In genomic region chr16:30934827-30935557, GRCh38 we compare ENCODE assay signal across 8 cellular contexts. TPM values are rescaled to one million over a fixed set of nuclear protein-coding genes. Genes with fewer than 3 reads are reported as not detected.
DNase-seq lines count a peak whose midpoint lies in the region; ATAC-seq, FAIRE-seq and TF ChIP-seq lines count a peak whose summit lies in the region.

No MANE protein-coding gene starts in this region.

- H3K4me1 Mint-ChIP-seq in CD4-positive, alpha-beta memory T cell: peaks cover 11 to 21% (median 16%) of the 10 kb centered on the region in 4 donors
- no peaks in the 10 kb centered on the region for H3K4me1 Mint-ChIP-seq in nephron

- no peaks in the 10 kb centered on the region for H3K27me3 ChIP-seq in CD4-positive, alpha-beta memory T cell (ENCODE audit: insufficient read depth, low read length)
- H3K27me3 ChIP-seq in H1 (replicated peaks in 1 of 4; ENCODE audit: control insufficient read depth in 3 of 4, extremely low read depth in 1 of 4, insufficient read depth in 3 of 4, low read length in 3 of 4): no peaks in the 10 kb centered on the region

- no peak overlapping the region for H2BK15ac ChIP-seq in H1 (ENCODE audit: low read length)

- WGBS in H1 (ENCODE audit: extremely low coverage in 1 of 2, insufficient coverage in 1 of 2, insufficient read length in 1 of 2, insufficient replicate concordance in 2 of 2, low coverage in 1 of 2, low lambda C conversion rate in 2 of 2, missing lambda C conversion rate in 1 of 2), 2 experiments: 71% methylated on average over 12 of the region's 12 CpGs; no CpG with 5 or more reads in 1 of the 2 experiments

- no peak overlapping the region for H3K56ac ChIP-seq in H1 (replicated peaks; ENCODE audit: insufficient read length, low read depth, low read length)

- TF ChIP-seq RAD21 in H1 (IDR thresholded peaks at IDR 0.05 in 1 of 2, conservative IDR thresholded peaks at IDR 0.05 in 1 of 2; ENCODE audit: low read depth in 2 of 2, low read length in 2 of 2): peak; percentile 57 to 68

- H2BK20ac ChIP-seq in H1 (ENCODE audit: low read length): no peak overlapping the region; the same call in 1 of the 2 replicates

- no peak for ATAC-seq in GM19397 (IDR thresholded peaks at IDR 0.05; ENCODE audit: unreplicated experiment)

- H2BK12ac ChIP-seq in H1 (ENCODE audit: low read depth, low read length): no peak overlapping the region

- H3K4me3 ChIP-seq in CD4-positive, alpha-beta memory T cell (ENCODE audit: low read length in 2 of 2): no peak overlapping the region
- H3K4me3 ChIP-seq in H1 (ENCODE audit: extremely low read depth in 1 of 4, insufficient read depth in 2 of 4, low read depth in 3 of 4, low read length in 4 of 4): no peak overlapping the region

- H3K9me3 Mint-ChIP-seq in CD4-positive, alpha-beta memory T cell: peaks cover 0 to 1% (median 0%) of the 10 kb centered on the region in 8 donors
- no peaks in the 10 kb centered on the region for H3K9me3 Mint-ChIP-seq in nephron

- H4K8ac ChIP-seq in H1 (ENCODE audit: extremely low read depth, insufficient read depth, low read length): no peak overlapping the region

- H4K5ac ChIP-seq in H1 (ENCODE audit: insufficient read length, low read depth, low read length): no peak overlapping the region

- peak; percentile 91 for FAIRE-seq in H1 (lab: Jason Lieb, UNC)

- no peak overlapping the region for H4K91ac ChIP-seq in H1 (replicated peaks; ENCODE audit: insufficient read length, low read length)

- H3K27ac Mint-ChIP-seq in CD4-positive, alpha-beta memory T cell: peak overlapping the region in 4 of 7 donors; percentile 19 to 62 (median 31)
- no peak overlapping the region for H3K27ac Mint-ChIP-seq in nephron

- H3K4me3 Mint-ChIP-seq in CD4-positive, alpha-beta memory T cell: no peak overlapping the region
- no peak overlapping the region for H3K4me3 Mint-ChIP-seq in nephron

- no peak for TF ChIP-seq POLR2A in H1 (IDR thresholded peaks at IDR 0.05; ENCODE audit: control extremely low read depth in 1 of 2, low read depth in 2 of 2, low read length in 2 of 2)

- H3K4ac ChIP-seq in H1 (replicated peaks; ENCODE audit: insufficient read length, low read depth, low read length): no peak overlapping the region

- no peaks in the 10 kb centered on the region for H3K23me2 ChIP-seq in H1 (ENCODE audit: low read depth, low read length)

- intact Hi-C loops in CD4-positive, alpha-beta memory T cell (cut with micrococcal nuclease): no loop called here

- DNase-seq in CD4-positive, alpha-beta memory T cell: no peak
- DNase-seq in HCEC 1CT (peak; percentile 32), SHP77 treated with DMSO at 0.1 percent for 48 hours (lab: John Stamatoyannopoulos, UW) (peak; percentile 66), H1 (ENCODE audit: low read depth in 1 of 2, low spot score in 2 of 2) (peak in 1 of 2 experiments; percentile 87), NCI-H128 (lab: John Stamatoyannopoulos, UW; ENCODE audit: unreplicated experiment) (no peak), HK-2 (ENCODE audit: unreplicated experiment) (no peak)

- H3K14ac ChIP-seq in H1 (ENCODE audit: insufficient read length): no peak overlapping the region

- H3K36me3 Mint-ChIP-seq in CD4-positive, alpha-beta memory T cell: peaks cover 11 to 22% of the 10 kb centered on the region in 2 donors
- H3K36me3 Mint-ChIP-seq in nephron (ENCODE audit: low read depth): peaks cover 53% of the 10 kb centered on the region

- H3K23ac ChIP-seq in H1 (ENCODE audit: insufficient read length): no peak overlapping the region

- peaks cover 8% of the 10 kb centered on the region for H3K4me1 ChIP-seq in CD4-positive, alpha-beta memory T cell (ENCODE audit: insufficient read depth, low read length)
- H3K4me1 ChIP-seq in H1 (replicated peaks in 1 of 4; ENCODE audit: control insufficient read depth in 3 of 4, insufficient read depth in 4 of 4, low read length in 3 of 4): no peaks in the 10 kb centered on the region

- H2AK5ac ChIP-seq in H1 (ENCODE audit: low read depth, low read length): no peak overlapping the region

- H2BK5ac ChIP-seq in H1 (ENCODE audit: low read depth, low read length): peak overlapping the region; percentile 8; the same call in 1 of the 2 replicates

- H3K9ac ChIP-seq in H1 (replicated peaks in 1 of 4; ENCODE audit: extremely low read depth in 1 of 4, low read depth in 3 of 4, low read length in 3 of 4): no peak overlapping the region

- H4K20me1 ChIP-seq in H1 (replicated peaks in 1 of 2; ENCODE audit: control insufficient read depth in 1 of 2, insufficient read depth in 2 of 2, low read length in 2 of 2): peaks cover 9 to 16% of the 10 kb centered on the region in 2 experiments

- H3K9me3 ChIP-seq in CD4-positive, alpha-beta memory T cell (ENCODE audit: control insufficient read depth in 1 of 2, low read length in 2 of 2): no peaks in the 10 kb centered on the region
- H3K9me3 ChIP-seq in H1 (ENCODE audit: insufficient read depth in 2 of 2, low read depth in 1 of 2, low read length in 1 of 2): no peaks in the 10 kb centered on the region

- CTCF ChIA-PET in CD4-positive, alpha-beta memory T cell (lab: Charles Lee; ENCODE audit: partially characterized antibody): interaction anchor here (0.7 to 1.5 kb wide), 4 partner anchors 8 to 207 kb away, joined by 3 to 4 read pairs (median 4); no protein-coding TSS in a partner anchor
- CTCF ChIA-PET in H1 (lab: Charles Lee; ENCODE audit: partially characterized antibody): interaction anchor here (0.7 to 3.3 kb wide), 16 partner anchors 8 to 201 kb away, joined by 3 to 25 read pairs (median 4); partner anchors contain the start of gene PRSS8

- no peak overlapping the region for H2BK120ac ChIP-seq in H1 (replicated peaks; ENCODE audit: low read depth, low read length)

- H3K27me3 Mint-ChIP-seq in CD4-positive, alpha-beta memory T cell: no peaks in the 10 kb centered on the region
- no peaks in the 10 kb centered on the region for H3K27me3 Mint-ChIP-seq in nephron (ENCODE audit: low read depth)

- H2AFZ ChIP-seq in H1 (ENCODE audit: low read length): no peak overlapping the region

- H3K27ac ChIP-seq in CD4-positive, alpha-beta memory T cell (ENCODE audit: low read depth, low read length): no peak overlapping the region
- H3K27ac ChIP-seq in H1 (ENCODE audit: low read depth, low read length): peak overlapping the region; percentile 50

- POLR2A ChIA-PET in CD4-positive, alpha-beta memory T cell (lab: Charles Lee; ENCODE audit: partially characterized antibody): no interaction called here
- POLR2A ChIA-PET in H1 (lab: Charles Lee; ENCODE audit: partially characterized antibody): interaction anchor here (0.6 to 12.0 kb wide), 9 partner anchors 8 to 285 kb away, joined by 3 to 105 read pairs (median 4); partner anchors contain the start of genes FBXL19, HSD3B7, ORAI3 and SETD1A

- H3K36me3 ChIP-seq in CD4-positive, alpha-beta memory T cell (ENCODE audit: insufficient read depth, low read length): peaks cover 13% of the 10 kb centered on the region
- peaks cover 15 to 45% (median 30%) of the 10 kb centered on the region in 4 experiments; a peak in 7 of 8 replicates for H3K36me3 ChIP-seq in H1 (ENCODE audit: control insufficient read depth in 2 of 4, insufficient read depth in 4 of 4, low read length in 3 of 4)

- H3K79me1 ChIP-seq in H1 (ENCODE audit: low read depth, low read length): peaks cover 7% of the 10 kb centered on the region; the same call in 1 of the 2 replicates

- no peak for TF ChIP-seq EP300 in H1 (IDR thresholded peaks at IDR 0.05; ENCODE audit: borderline replicate concordance in 1 of 2, low read depth in 2 of 2, low read length in 2 of 2)

- no peaks in the 10 kb centered on the region; a peak in 1 of 4 replicates for H3K79me2 ChIP-seq in H1 (ENCODE audit: control insufficient read depth in 1 of 2, insufficient read depth in 2 of 2, low read length in 2 of 2)

- H3K18ac ChIP-seq in H1 (ENCODE audit: extremely low read depth, low read length): no peak overlapping the region

- no peak overlapping the region for H3K4me2 ChIP-seq in H1 (ENCODE audit: insufficient read depth in 1 of 2, low read depth in 2 of 2, low read length in 2 of 2)

- TF ChIP-seq CTCF in H1 (IDR thresholded peaks at IDR 0.05; ENCODE audit: control extremely low read depth in 1 of 3, insufficient read depth in 1 of 3, low read depth in 1 of 3, low read length in 3 of 3) (peak; percentile 74 to 97 (median 94)), nephron (IDR thresholded peaks at IDR 0.05; ENCODE audit: unreplicated experiment in 3 of 3) (peak; percentile 28 to 39 (median 35))

RNA-seq across cellular contexts. Expression of gene FBXL19, which starts 11.6 kb away (rescaled TPM):
- total RNA-seq in CD4-positive, alpha-beta memory T cell: 10 to 100 TPM; 15.6 to 15.8 TPM
- under 1 TPM in 1 of 2 donors, not detected in 1; 0.16 TPM for polyA plus RNA-seq in CD4-positive, alpha-beta memory T cell
- 72.2 and 74.8 TPM in 2 replicates for total RNA-seq in H1 (2021; fragmentation: NEBNext Ultra II Directional; extraction: Animal tissue kit (Norgen Biotek cat#: 25700))
- polyA plus RNA-seq in H1 (2011; rRNA removed): 47.2 and 77.3 TPM in 2 replicates
- polyA plus RNA-seq in H1 (2011; cell fraction: cytosol; rRNA removed): 36.7 TPM
- 70.9 TPM for polyA plus RNA-seq in H1 (2011; cell fraction: nucleus; rRNA removed)
- polyA plus RNA-seq in H1 (2012, experiment 1 of 2): 35.8 to 54.6 TPM (median 48.7 TPM) in 4 replicates
- polyA plus RNA-seq in H1 (2012, experiment 2 of 2): 41.4 TPM
- 42.8 TPM for polyA plus RNA-seq in H1 (2013, experiment 1 of 2)
- polyA plus RNA-seq in H1 (2013, experiment 2 of 2): 45.1 TPM
- polyA minus RNA-seq in H1 (2011; rRNA and poly(A)+ RNA removed): 9.9 and 13.9 TPM in 2 replicates
- 46.6 TPM for polyA minus RNA-seq in H1 (2011; cell fraction: cytosol; rRNA and poly(A)+ RNA removed)
- 25.4 TPM for polyA minus RNA-seq in H1 (2011; cell fraction: nucleus; rRNA and poly(A)+ RNA removed)

RNA-seq across cellular contexts. Expression of gene ORAI3, which starts 13.9 kb away (rescaled TPM):
- total RNA-seq in CD4-positive, alpha-beta memory T cell: 10 to 100 TPM; 19.3 to 22.0 TPM
- 10 to 100 TPM; 16.2 to 17.5 TPM for polyA plus RNA-seq in CD4-positive, alpha-beta memory T cell
- total RNA-seq in H1 (2021; fragmentation: NEBNext Ultra II Directional; extraction: Animal tissue kit (Norgen Biotek cat#: 25700)): 8.7 and 10.0 TPM in 2 replicates
- polyA plus RNA-seq in H1 (2011; rRNA removed): 24.5 and 26.8 TPM in 2 replicates
- 15.8 TPM for polyA plus RNA-seq in H1 (2011; cell fraction: cytosol; rRNA removed)
- 15.7 TPM for polyA plus RNA-seq in H1 (2011; cell fraction: nucleus; rRNA removed)
- 6.0 to 11.3 TPM (median 9.0 TPM) in 4 replicates for polyA plus RNA-seq in H1 (2012, experiment 1 of 2)
- 10.6 TPM for polyA plus RNA-seq in H1 (2012, experiment 2 of 2)
- 10.8 TPM for polyA plus RNA-seq in H1 (2013, experiment 1 of 2)
- 13.1 TPM for polyA plus RNA-seq in H1 (2013, experiment 2 of 2)
- 11.8 and 13.4 TPM in 2 replicates for polyA minus RNA-seq in H1 (2011; rRNA and poly(A)+ RNA removed)
- polyA minus RNA-seq in H1 (2011; cell fraction: cytosol; rRNA and poly(A)+ RNA removed): 6.5 TPM
- polyA minus RNA-seq in H1 (2011; cell fraction: nucleus; rRNA and poly(A)+ RNA removed): 8.5 TPM

RNA-seq across cellular contexts. Expression of gene SETD1A, which starts 22.6 kb away (rescaled TPM):
- total RNA-seq in CD4-positive, alpha-beta memory T cell: 10 to 100 TPM; 32.1 to 33.2 TPM
- 1 to 10 TPM in 1 of 2 donors, not detected in 1; 5.6 TPM for polyA plus RNA-seq in CD4-positive, alpha-beta memory T cell
- total RNA-seq in H1 (2021; fragmentation: NEBNext Ultra II Directional; extraction: Animal tissue kit (Norgen Biotek cat#: 25700)): 29.0 and 29.6 TPM in 2 replicates
- polyA plus RNA-seq in H1 (2011; rRNA removed): 4.8 and 8.3 TPM in 2 replicates
- 3.2 TPM for polyA plus RNA-seq in H1 (2011; cell fraction: cytosol; rRNA removed)
- polyA plus RNA-seq in H1 (2011; cell fraction: nucleus; rRNA removed): 20.7 TPM
- polyA plus RNA-seq in H1 (2012, experiment 1 of 2): 23.3 to 31.8 TPM (median 27.5 TPM) in 4 replicates
- polyA plus RNA-seq in H1 (2012, experiment 2 of 2): 13.9 TPM
- 18.4 TPM for polyA plus RNA-seq in H1 (2013, experiment 1 of 2)
- 18.0 TPM for polyA plus RNA-seq in H1 (2013, experiment 2 of 2)
- 3.2 and 4.1 TPM in 2 replicates for polyA minus RNA-seq in H1 (2011; rRNA and poly(A)+ RNA removed)
- 8.7 TPM for polyA minus RNA-seq in H1 (2011; cell fraction: cytosol; rRNA and poly(A)+ RNA removed)
- 9.1 TPM for polyA minus RNA-seq in H1 (2011; cell fraction: nucleus; rRNA and poly(A)+ RNA removed)

RNA-seq across cellular contexts. Expression of gene CTF1, which starts 38.6 kb away (rescaled TPM):
- total RNA-seq in CD4-positive, alpha-beta memory T cell: under 1 TPM; 0.19 to 0.26 TPM
- polyA plus RNA-seq in CD4-positive, alpha-beta memory T cell: not detected
- 0.77 and 0.97 TPM in 2 replicates for total RNA-seq in H1 (2021; fragmentation: NEBNext Ultra II Directional; extraction: Animal tissue kit (Norgen Biotek cat#: 25700))
- 3.4 and 5.0 TPM in 2 replicates for polyA plus RNA-seq in H1 (2011; rRNA removed)
- 1.3 TPM for polyA plus RNA-seq in H1 (2011; cell fraction: cytosol; rRNA removed)
- polyA plus RNA-seq in H1 (2011; cell fraction: nucleus; rRNA removed): 3.2 TPM
- polyA plus RNA-seq in H1 (2012, experiment 1 of 2): 0.50 to 1.1 TPM (median 1.00 TPM) in 4 replicates
- 1.0 TPM for polyA plus RNA-seq in H1 (2012, experiment 2 of 2)
- polyA plus RNA-seq in H1 (2013, experiment 1 of 2): 1.3 TPM
- 1.6 TPM for polyA plus RNA-seq in H1 (2013, experiment 2 of 2)
- polyA minus RNA-seq in H1 (2011; rRNA and poly(A)+ RNA removed): 0.71 and 1.3 TPM in 2 replicates
- polyA minus RNA-seq in H1 (2011; cell fraction: cytosol; rRNA and poly(A)+ RNA removed): 0.66 TPM
- polyA minus RNA-seq in H1 (2011; cell fraction: nucleus; rRNA and poly(A)+ RNA removed): 2.3 TPM

RNA-seq across cellular contexts. Expression of gene BCL7C, which starts 41.1 kb away (rescaled TPM):
- total RNA-seq in CD4-positive, alpha-beta memory T cell: 10 to 100 TPM; 25.5 to 27.3 TPM
- 10 to 100 TPM; 45.4 to 53.1 TPM for polyA plus RNA-seq in CD4-positive, alpha-beta memory T cell
- 16.5 and 17.2 TPM in 2 replicates for total RNA-seq in H1 (2021; fragmentation: NEBNext Ultra II Directional; extraction: Animal tissue kit (Norgen Biotek cat#: 25700))
- 8.6 and 10.9 TPM in 2 replicates for polyA plus RNA-seq in H1 (2011; rRNA removed)
- polyA plus RNA-seq in H1 (2011; cell fraction: cytosol; rRNA removed): 11.8 TPM
- polyA plus RNA-seq in H1 (2011; cell fraction: nucleus; rRNA removed): 9.4 TPM
- polyA plus RNA-seq in H1 (2012, experiment 1 of 2): 7.8 to 12.6 TPM (median 11.7 TPM) in 4 replicates
- 8.9 TPM for polyA plus RNA-seq in H1 (2012, experiment 2 of 2)
- 19.0 TPM for polyA plus RNA-seq in H1 (2013, experiment 1 of 2)
- polyA plus RNA-seq in H1 (2013, experiment 2 of 2): 19.9 TPM
- 1.2 and 1.8 TPM in 2 replicates for polyA minus RNA-seq in H1 (2011; rRNA and poly(A)+ RNA removed)
- 5.0 TPM for polyA minus RNA-seq in H1 (2011; cell fraction: cytosol; rRNA and poly(A)+ RNA removed)
- 4.0 TPM for polyA minus RNA-seq in H1 (2011; cell fraction: nucleus; rRNA and poly(A)+ RNA removed)

Comparison
In these comparisons a context has a peak if more than half of its experiments do, and no peak if none do; other contexts are left out.
1. DNase-seq: peak in HCEC 1CT (single experiment) and SHP77 treated with DMSO at 0.1 percent for 48 hours (single experiment); none in CD4-positive, alpha-beta memory T cell (0 of 5), NCI-H128 (single experiment) and HK-2 (single experiment).
2. H3K27ac Mint-ChIP-seq: peak in CD4-positive, alpha-beta memory T cell (4 of 7); none in nephron (0 of 3).